In genomic region chr10:6182454-6183098, GRCh38 we compare ENCODE assay signal across 15 cellular contexts. TPM values are rescaled to one million over a fixed set of nuclear protein-coding genes. Genes with fewer than 3 reads are reported as not detected.
DNase-seq lines count a peak whose midpoint lies in the region; ATAC-seq, FAIRE-seq and TF ChIP-seq lines count a peak whose summit lies in the region.
"Had no signal": no experiment of that assay in that cellular context is flagged by ENCODE, and none has a peak within 500 bp of the region (broad histone marks: within the 10 kb centered on the region; RNA-seq: fewer than 3 reads in every experiment).

No MANE protein-coding gene starts in this region.

- ATAC-seq in A549 (peak; percentile 43 to 53; a peak in 3 of 6 replicates), RWPE2 (ENCODE audit: low read depth) (peak; percentile 30; the same call in 2 of the 3 replicates), heart right ventricle (peak; percentile 17 to 51 (median 38)), GM18511 (IDR thresholded peaks at IDR 0.05; ENCODE audit: unreplicated experiment) (no peak)

- H3K9me3 Mint-ChIP-seq in nephron, result no peaks in the 10 kb centered on the region
- H3K9me3 Mint-ChIP-seq: activated naive CD4-positive, alpha-beta T cell treated with anti-CD3 and anti-CD28 coated beads for 36 hours; brain; H9 had no signal

- WGBS in A549 (ENCODE audit: missing lambda C conversion rate), result 88% methylated on average over 13 of the region's 16 CpGs
- 66 to 67% methylated on average over 16 of the region's 16 CpGs for WGBS in heart right ventricle, 2 donors
- WGBS in tibial nerve, 2 donors, result 51 to 54% methylated on average over 15 to 16 of the region's 16 CpGs

- H3K4me3 Mint-ChIP-seq in nephron, result no peak overlapping the region
- H3K4me3 Mint-ChIP-seq: activated naive CD4-positive, alpha-beta T cell treated with anti-CD3 and anti-CD28 coated beads for 36 hours; brain; H9 had no signal

- H3K27me3 ChIP-seq in RWPE2 (ENCODE audit: insufficient read depth, poor library complexity, severe bottlenecking) (no peaks in the 10 kb centered on the region), heart right ventricle (no peaks in the 10 kb centered on the region), tibial nerve (no peaks in the 10 kb centered on the region)

- DNase-seq in A549 (ENCODE audit: low read depth in 1 of 2, low spot score in 1 of 2), result no peak
- no peak for DNase-seq in RWPE2 (ENCODE audit: low spot score)
- no peak for DNase-seq in heart right ventricle
- DNase-seq in AG08395 (ENCODE audit: low spot score), result no peak
- no peak for DNase-seq in tibial nerve (ENCODE audit: low spot score in 2 of 2)
- no peak for DNase-seq in NCI-H2107 treated with DMSO at 0.1 percent for 48 hours (lab: John Stamatoyannopoulos, UW; ENCODE audit: unreplicated experiment)
- DNase-seq: activated CD4-positive, alpha-beta T cell treated with anti-CD3 and anti-CD28 coated beads for 48 hours; activated naive CD4-positive, alpha-beta T cell treated with anti-CD3 and anti-CD28 coated beads for 36 hours; H9; NCI-H446; stimulated activated naive CD4-positive, alpha-beta T cell treated with Interleukin-2 at 50 U/mL for 16 hours had no signal

- H3K4me1 Mint-ChIP-seq in nephron, result peaks cover 31% of the 10 kb centered on the region

- peak overlapping the region in 2 of 3 experiments; percentile 35 to 68 for H3K27ac Mint-ChIP-seq in nephron
- H3K27ac Mint-ChIP-seq: activated naive CD4-positive, alpha-beta T cell treated with anti-CD3 and anti-CD28 coated beads for 36 hours had no signal

- intact Hi-C loops in heart right ventricle (cut with DNase I), result no loop called here

- no peaks in the 10 kb centered on the region for H3K9me3 ChIP-seq in A549
- no peaks in the 10 kb centered on the region for H3K9me3 ChIP-seq in RWPE2 (ENCODE audit: severe bottlenecking)
- H3K9me3 ChIP-seq in heart right ventricle, result no peaks in the 10 kb centered on the region
- no peaks in the 10 kb centered on the region for H3K9me3 ChIP-seq in tibial nerve

- POLR2A ChIA-PET in A549 (lab: Yijun Ruan, JAX), result no interaction called here

- H3K4me3 ChIP-seq in A549, result no peak overlapping the region
- no peak overlapping the region for H3K4me3 ChIP-seq in RWPE2 (ENCODE audit: severe bottlenecking)
- no peak overlapping the region for H3K4me3 ChIP-seq in heart right ventricle
- no peak overlapping the region for H3K4me3 ChIP-seq in tibial nerve

- H3K4me1 ChIP-seq in A549 (0 out of 3 replicates have a peak, but pooled peaks cover 5% of the 10 kb centered on the region), RWPE2 (ENCODE audit: insufficient read depth, poor library complexity, severe bottlenecking) (no peaks in the 10 kb centered on the region), heart right ventricle (peaks cover 5 to 42% (median 28%) of the 10 kb centered on the region in 9 donors), tibial nerve (peaks cover 0 to 46% (median 5%) of the 10 kb centered on the region in 4 donors)

- H3K36me3 ChIP-seq in RWPE2 (ENCODE audit: low read depth) (no peaks in the 10 kb centered on the region), heart right ventricle (no peaks in the 10 kb centered on the region), tibial nerve (no peaks in the 10 kb centered on the region)

- TF ChIP-seq EP300 in A549 (IDR thresholded peaks at IDR 0.05) (no peak), tibial nerve (IDR thresholded peaks at IDR 0.05) (no peak)

- TF ChIP-seq RAD21 in A549 (conservative IDR thresholded peaks at IDR 0.05 in 1 of 2, IDR thresholded peaks at IDR 0.05 in 1 of 2), result no peak

- no peaks in the 10 kb centered on the region for H3K27me3 Mint-ChIP-seq in nephron (ENCODE audit: low read depth)
- H3K27me3 Mint-ChIP-seq: brain had no signal

- TF ChIP-seq CTCF in A549 (IDR thresholded peaks at IDR 0.05), result no peak
- TF ChIP-seq CTCF in RWPE2 (IDR thresholded peaks at IDR 0.05; ENCODE audit: poor library complexity, severe bottlenecking), result no peak
- TF ChIP-seq CTCF in heart right ventricle (IDR thresholded peaks at IDR 0.05), result no peak
- no peak for TF ChIP-seq CTCF in nephron (IDR thresholded peaks at IDR 0.05; ENCODE audit: unreplicated experiment in 3 of 3)
- no peak for TF ChIP-seq CTCF in tibial nerve (IDR thresholded peaks at IDR 0.05)

- FAIRE-seq in A549 (lab: Jason Lieb, UNC), result no peak
- FAIRE-seq: urothelium cell line had no signal

- CTCF ChIA-PET in A549 (lab: Yijun Ruan, JAX), result interaction anchor here (0.7 to 3.4 kb wide), 4 partner anchors 20 to 224 kb away, joined by 3 to 16 read pairs (median 12); partner anchors contain the start of gene PFKFB3

- H3K4me2 ChIP-seq in A549, result no peak overlapping the region

- TF ChIP-seq POLR2A in A549 (IDR thresholded peaks at IDR 0.05; ENCODE audit: low read length), result no peak
- no peak for TF ChIP-seq POLR2A in tibial nerve (IDR thresholded peaks at IDR 0.05)

- no peaks in the 10 kb centered on the region for H3K36me3 Mint-ChIP-seq in nephron (ENCODE audit: low read depth)
- H3K36me3 Mint-ChIP-seq: brain had no signal

- H3K27ac ChIP-seq in A549, result peak overlapping the region in 1 of 2 experiments; percentile 14; a peak in 1 of 6 replicates
- H3K27ac ChIP-seq in RWPE2 (ENCODE audit: poor library complexity, severe bottlenecking), result no peak overlapping the region
- H3K27ac ChIP-seq in heart right ventricle, result peak overlapping the region in 5 of 10 donors; percentile 26 to 61 (median 42)
- H3K27ac ChIP-seq in tibial nerve, result no peak overlapping the region

TF ChIP-seq in A549, 52 proteins besides CTCF, POLR2A, EP300 and RAD21:
- no peak for TF ChIP-seq KDM1A (IDR thresholded peaks at IDR 0.05; ENCODE audit: low read depth)
- TF ChIP-seq GATA3 (IDR thresholded peaks at IDR 0.05; ENCODE audit: borderline replicate concordance), result no peak
- no peak for TF ChIP-seq REST (IDR thresholded peaks at IDR 0.05)
- no peak for TF ChIP-seq HOXB5 (CRISPR knock-in tag; IDR thresholded peaks at IDR 0.05)

RNA-seq across cellular contexts. Expression of gene PFKFB3, which starts 20.2 kb away (rescaled TPM):
- polyA plus RNA-seq in A549 (2011; rRNA removed) (139 and 151 TPM in 2 replicates), A549 (2017; fragmentation: RNase III; extraction: RNeasy Plus Mini Kit Qiagen cat#74134 plus additional on column Dnase treatment) (200 to 232 TPM (median 220 TPM) in 3 replicates), heart right ventricle (10 to 100 TPM in 1 of 2 donors, 1 to 10 TPM in 1; 5.5 to 10.6 TPM)
- 236 and 256 TPM in 2 replicates for polyA plus RNA-seq in A549 (2012; cell fraction: cytosol; rRNA removed)
- 551 and 642 TPM in 2 replicates for polyA plus RNA-seq in A549 (2012; cell fraction: nucleus; rRNA removed)
- polyA minus RNA-seq in A549 (2011; rRNA and poly(A)+ RNA removed), result 127 and 177 TPM in 2 replicates
- total RNA-seq in heart right ventricle (10 to 100 TPM in 9 of 10 donors, 1 to 10 TPM in 1; 7.6 to 77.3 (median 16.3) TPM), tibial nerve (100 to 1,000 TPM in 2 of 4 donors, 10 to 100 TPM in 2; 72.0 to 183 (median 98.7) TPM)
